ENCODE assay signal across 17 cellular contexts in the genomic region with DNA sequence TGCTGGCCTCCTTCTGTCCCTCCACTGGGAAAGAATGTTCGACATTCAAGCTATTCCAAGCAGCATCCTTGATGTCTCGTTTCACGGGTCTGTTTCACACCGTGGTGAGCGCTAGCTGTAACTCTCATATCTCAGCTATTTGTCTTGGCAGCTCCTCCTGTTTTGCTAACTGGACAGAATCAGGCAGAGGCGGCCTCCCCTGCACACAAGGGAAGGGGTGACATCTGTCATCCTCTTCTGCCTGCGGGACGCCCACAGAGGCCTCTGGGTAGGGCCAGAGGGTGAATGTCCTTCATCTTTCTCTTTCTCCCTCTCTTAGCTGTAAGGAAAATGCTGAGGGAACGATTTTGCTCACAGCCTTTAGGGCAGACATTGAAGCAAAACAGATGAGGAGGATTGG.
A peak's percentile ranks its signal among the peaks of the same experiment; 100 is the strongest.
DNase-seq lines count a peak whose midpoint lies in the region; ATAC-seq, FAIRE-seq and TF ChIP-seq lines count a peak whose summit lies in the region.
"Had no signal": no experiment of that assay in that cellular context is flagged by ENCODE, and none has a peak within 500 bp of the region (broad histone marks: within the 10 kb centered on the region; RNA-seq: fewer than 3 reads in every experiment).

No MANE protein-coding gene starts in this region.

- H2AK5ac ChIP-seq in H1 (ENCODE audit: low read depth, low read length), result no peak overlapping the region

- no peak overlapping the region for H3K27ac ChIP-seq in HepG2 (ENCODE audit: extremely low read length, insufficient read depth, low read length)
- no peak overlapping the region for H3K27ac ChIP-seq in right lobe of liver
- no peak overlapping the region for H3K27ac ChIP-seq in H1 (ENCODE audit: low read depth, low read length)
- peak overlapping the region in 5 of 59 donors; percentile 7 to 62 (median 48) for H3K27ac ChIP-seq in dorsolateral prefrontal cortex
- H3K27ac ChIP-seq: adrenal gland had no signal

- peaks cover 0 to 10% of the 10 kb centered on the region in 2 experiments; a peak in 2 of 5 replicates for H3K27me3 ChIP-seq in HepG2 (ENCODE audit: control insufficient read depth in 1 of 2, insufficient read depth in 2 of 2, low read length in 2 of 2)
- H3K27me3 ChIP-seq in right lobe of liver, result no peaks in the 10 kb centered on the region
- peaks cover 0 to 2% (median 0%) of the 10 kb centered on the region in 4 experiments; a peak in 1 of 7 replicates for H3K27me3 ChIP-seq in H1 (replicated peaks in 1 of 4; ENCODE audit: control insufficient read depth in 3 of 4, extremely low read depth in 1 of 4, insufficient read depth in 3 of 4, low read length in 3 of 4)
- H3K27me3 ChIP-seq in dorsolateral prefrontal cortex, result peaks cover 0 to 22% (median 0%) of the 10 kb centered on the region in 45 donors
- H3K27me3 ChIP-seq: adrenal gland had no signal

- no peak overlapping the region for H2BK15ac ChIP-seq in H1 (ENCODE audit: low read length)

- H4K20me1 ChIP-seq in HepG2 (ENCODE audit: insufficient read depth, low read length) (no peaks in the 10 kb centered on the region; the same call in 1 of the 2 replicates), H1 (replicated peaks in 1 of 2; ENCODE audit: control insufficient read depth in 1 of 2, insufficient read depth in 2 of 2, low read length in 2 of 2) (no peaks in the 10 kb centered on the region)

- in situ Hi-C loops in HepG2 (cut with HindIII; ENCODE audit: extremely low pct_ligation_motif_present, low pct_unique_long_range_greater_than_20kb), result no loop called here

- H4K8ac ChIP-seq in H1 (ENCODE audit: extremely low read depth, insufficient read depth, low read length), result 0 out of 2 replicates have a peak overlapping the region, but pooled peaks have one; percentile 35

- no peak for TF ChIP-seq EP300 in HepG2 (IDR thresholded peaks at IDR 0.05; ENCODE audit: low read depth in 2 of 2, low read length in 2 of 2)
- TF ChIP-seq EP300 in HepG2 (CRISPR knock-in tag; IDR thresholded peaks at IDR 0.05; ENCODE audit: borderline replicate concordance), result no peak
- TF ChIP-seq EP300 in H1 (IDR thresholded peaks at IDR 0.05; ENCODE audit: borderline replicate concordance in 1 of 2, low read depth in 2 of 2, low read length in 2 of 2), result no peak

- TF ChIP-seq RAD21 in HepG2 (CRISPR knock-in tag; IDR thresholded peaks at IDR 0.05), result no peak
- no peak for TF ChIP-seq RAD21 in H1 (IDR thresholded peaks at IDR 0.05 in 1 of 2, conservative IDR thresholded peaks at IDR 0.05 in 1 of 2; ENCODE audit: low read depth in 2 of 2, low read length in 2 of 2)

- no TSS peak for BruUV-seq in HepG2 (replicated peaks; lab: Mats Ljungman, UMichigan)

- no peak overlapping the region for H3K4me3 ChIP-seq in HepG2 (replicated peaks in 1 of 3; ENCODE audit: insufficient read depth in 1 of 3, low read depth in 2 of 3, low read length in 3 of 3)
- H3K4me3 ChIP-seq in right lobe of liver, result no peak overlapping the region
- H3K4me3 ChIP-seq in H1 (ENCODE audit: extremely low read depth in 1 of 4, insufficient read depth in 2 of 4, low read depth in 3 of 4, low read length in 4 of 4), result no peak overlapping the region
- no peak overlapping the region for H3K4me3 ChIP-seq in dorsolateral prefrontal cortex
- H3K4me3 ChIP-seq: adrenal gland had no signal

- H3K18ac ChIP-seq in H1 (ENCODE audit: extremely low read depth, low read length), result no peak overlapping the region

- H2BK120ac ChIP-seq in H1 (replicated peaks; ENCODE audit: low read depth, low read length), result no peak overlapping the region

- H3K9ac ChIP-seq in HepG2 (ENCODE audit: insufficient read depth, low read depth, low read length) (no peak overlapping the region), H1 (replicated peaks in 1 of 4; ENCODE audit: extremely low read depth in 1 of 4, low read depth in 3 of 4, low read length in 3 of 4) (no peak overlapping the region)

- no peak overlapping the region for H4K91ac ChIP-seq in H1 (replicated peaks; ENCODE audit: insufficient read length, low read length)

- no peak overlapping the region for H2BK5ac ChIP-seq in H1 (ENCODE audit: low read depth, low read length)

- H2BK12ac ChIP-seq in H1 (ENCODE audit: low read depth, low read length), result no peak overlapping the region

- H3K79me2 ChIP-seq in HepG2 (ENCODE audit: insufficient read depth, low read length) (no peaks in the 10 kb centered on the region), H1 (ENCODE audit: control insufficient read depth in 1 of 2, insufficient read depth in 2 of 2, low read length in 2 of 2) (no peaks in the 10 kb centered on the region)

- no peak for FAIRE-seq in HepG2 (lab: Jason Lieb, UNC)
- FAIRE-seq in H1 (lab: Jason Lieb, UNC), result no peak
- FAIRE-seq in GM19239 (lab: Jason Lieb, UNC), result no peak
- FAIRE-seq: endometrium had no signal

- H3K23ac ChIP-seq in H1 (ENCODE audit: insufficient read length), result no peak overlapping the region

- H3K9me3 ChIP-seq in HepG2 (ENCODE audit: low read length) (peaks cover 16% of the 10 kb centered on the region), right lobe of liver (no peaks in the 10 kb centered on the region), H1 (ENCODE audit: insufficient read depth in 2 of 2, low read depth in 1 of 2, low read length in 1 of 2) (peaks cover 6 to 7% of the 10 kb centered on the region in 2 experiments; a peak in 3 of 4 replicates)
- H3K9me3 ChIP-seq: adrenal gland had no signal

- POLR2A ChIA-PET in HepG2 (lab: Yijun Ruan, JAX), result no interaction called here
- POLR2A ChIA-PET in H1 (lab: Charles Lee; ENCODE audit: partially characterized antibody), result interaction anchor here (0.9 kb wide), 1 partner anchor 10 kb away, joined by 3 read pairs; no protein-coding TSS in a partner anchor

- H3K4ac ChIP-seq in H1 (replicated peaks; ENCODE audit: insufficient read length, low read depth, low read length), result no peak overlapping the region

- no peak overlapping the region for H3K56ac ChIP-seq in H1 (replicated peaks; ENCODE audit: insufficient read length, low read depth, low read length)

- H3K4me2 ChIP-seq in HepG2 (ENCODE audit: low read depth, low read length), result no peak overlapping the region
- no peak overlapping the region for H3K4me2 ChIP-seq in H1 (ENCODE audit: insufficient read depth in 1 of 2, low read depth in 2 of 2, low read length in 2 of 2)

- ATAC-seq in HepG2 (no peak), right lobe of liver (no peak), left lobe of liver (no peak)
- ATAC-seq: HCT116; naive thymus-derived CD4-positive, alpha-beta T cell had no signal

- no peak overlapping the region for H4K5ac ChIP-seq in H1 (ENCODE audit: insufficient read length, low read depth, low read length)

- no peak for DNase-seq in HepG2 (ENCODE audit: low spot score)
- no peak for DNase-seq in right lobe of liver
- DNase-seq in H1 (ENCODE audit: low read depth in 1 of 2, low spot score in 2 of 2), result no peak
- peak; percentile 19 for DNase-seq in left lobe of liver (ENCODE audit: low spot score)
- DNase-seq in HCEC 1CT, result no peak
- DNase-seq in GM19239 (ENCODE audit: insufficient read length, low spot score), result no peak
- no peak for DNase-seq in dorsolateral prefrontal cortex
- DNase-seq in inferior parietal cortex (ENCODE audit: extremely low spot score), result no peak
- DNase-seq: activated B cell treated with CpG ODN at 0.5 μM for 24 hours; activated T-cell treated with anti-CD3 and anti-CD28 coated beads, Interleukin-2, amount 50 U/mL, for 1 hour; DMS79 treated with DMSO at 0.1 percent for 48 hours; naive thymus-derived CD4-positive, alpha-beta T cell; NCI-H1436 treated with DMSO at 0.1 percent for 48 hours; stimulated activated CD4-positive, alpha-beta T cell treated with anti-CD3 and anti-CD28 coated beads, Interleukin-12 subunit alpha, Interleukin-12 subunit beta, amount 100 ng/mL, for 4 hours had no signal

- H2BK20ac ChIP-seq in H1 (ENCODE audit: low read length), result no peak overlapping the region

- no peak overlapping the region for H3K14ac ChIP-seq in H1 (ENCODE audit: insufficient read length)

- intact Hi-C loops in HepG2 (cut with micrococcal nuclease; ENCODE audit: unreplicated experiment), result no loop called here
- intact Hi-C loops in right lobe of liver (cut with DNase I), result no loop called here
- intact Hi-C loops in dorsolateral prefrontal cortex (cut with DNase I), result no loop called here

- WGBS in HepG2 (ENCODE audit: low lambda C conversion rate), result 14% methylated on average over 9 of the region's 9 CpGs
- 55% methylated on average over 7 of the region's 9 CpGs for WGBS in right lobe of liver (ENCODE audit: insufficient coverage, low coverage, low lambda C conversion rate, missing lambda C conversion rate)
- WGBS in H1 (ENCODE audit: extremely low coverage in 1 of 2, insufficient coverage in 1 of 2, insufficient read length in 1 of 2, insufficient replicate concordance in 2 of 2, low coverage in 1 of 2, low lambda C conversion rate in 2 of 2, missing lambda C conversion rate in 1 of 2), 2 experiments, result 89% methylated on average over 9 of the region's 9 CpGs; no CpG with 5 or more reads in 1 of the 2 experiments

- TF ChIP-seq CTCF in HepG2 (CRISPR knock-in tag; IDR thresholded peaks at IDR 0.05) (no peak), right lobe of liver (IDR thresholded peaks at IDR 0.05) (no peak), H1 (IDR thresholded peaks at IDR 0.05; ENCODE audit: control extremely low read depth in 1 of 3, insufficient read depth in 1 of 3, low read depth in 1 of 3, low read length in 3 of 3) (no peak), dorsolateral prefrontal cortex (IDR thresholded peaks at IDR 0.05 in 54 of 56, conservative IDR thresholded peaks at IDR 0.05 in 2 of 56; ENCODE audit: low read depth in 1 of 56, partially characterized antibody in 56 of 56) (no peak)

- CTCF ChIA-PET in HepG2 (lab: Yijun Ruan, JAX; ENCODE audit: low intra/inter-chr PET ratio, low total read pairs), result no interaction called here
- CTCF ChIA-PET in H1 (lab: Charles Lee; ENCODE audit: partially characterized antibody), result interaction anchor here (1.3 kb wide), 1 partner anchor 11 kb away, joined by 8 read pairs; no protein-coding TSS in a partner anchor

- H3K36me3 ChIP-seq in HepG2 (replicated peaks in 1 of 2; ENCODE audit: control insufficient read depth in 1 of 2, insufficient read depth in 2 of 2, low read length in 2 of 2) (no peaks in the 10 kb centered on the region), right lobe of liver (no peaks in the 10 kb centered on the region), H1 (ENCODE audit: control insufficient read depth in 2 of 4, insufficient read depth in 4 of 4, low read length in 3 of 4) (no peaks in the 10 kb centered on the region)
- H3K36me3 ChIP-seq: adrenal gland had no signal

- H3K79me1 ChIP-seq in H1 (ENCODE audit: low read depth, low read length), result no peaks in the 10 kb centered on the region

- H3K4me1 ChIP-seq in HepG2 (ENCODE audit: insufficient read depth, low read length) (no peaks in the 10 kb centered on the region), right lobe of liver (no peaks in the 10 kb centered on the region), H1 (replicated peaks in 1 of 4; ENCODE audit: control insufficient read depth in 3 of 4, insufficient read depth in 4 of 4, low read length in 3 of 4) (no peaks in the 10 kb centered on the region)
- H3K4me1 ChIP-seq: adrenal gland had no signal

- no peaks in the 10 kb centered on the region for H3K23me2 ChIP-seq in H1 (ENCODE audit: low read depth, low read length)

- no peak overlapping the region for H2AFZ ChIP-seq in HepG2 (ENCODE audit: low read length)
- no peak overlapping the region for H2AFZ ChIP-seq in H1 (ENCODE audit: low read length)

- TF ChIP-seq POLR2A in HepG2 (IDR thresholded peaks at IDR 0.05; ENCODE audit: insufficient read depth in 1 of 2, low read depth in 2 of 2, low read length in 2 of 2) (no peak), right lobe of liver (IDR thresholded peaks at IDR 0.05) (no peak), H1 (IDR thresholded peaks at IDR 0.05; ENCODE audit: control extremely low read depth in 1 of 2, low read depth in 2 of 2, low read length in 2 of 2) (no peak)
